ENCODE assay signal across 8 cellular contexts in genomic region chr11:61793084-61793828, GRCh38.
DNase-seq lines count a peak whose midpoint lies in the region; ATAC-seq and TF ChIP-seq lines count a peak whose summit lies in the region.

No MANE protein-coding gene starts in this region.

- ATAC-seq in central memory CD8-positive, alpha-beta T cell (replicated peaks; ENCODE audit: extremely low read depth, poor library complexity, severe bottlenecking), result peak; percentile 12

- H3K36me3 Mint-ChIP-seq in activated naive CD4-positive, alpha-beta T cell treated with anti-CD3 and anti-CD28 coated beads, Interleukin-2, amount 50 U/mL, for 24 hours, result peaks cover 5% of the 10 kb centered on the region
- peaks cover 12% of the 10 kb centered on the region for H3K36me3 Mint-ChIP-seq in central memory CD8-positive, alpha-beta T cell (ENCODE audit: insufficient read depth)

- H3K27ac Mint-ChIP-seq in activated naive CD4-positive, alpha-beta T cell treated with anti-CD3 and anti-CD28 coated beads, Interleukin-2, amount 50 U/mL, for 24 hours, result peak overlapping the region; percentile 99
- peak overlapping the region; percentile 96 for H3K27ac Mint-ChIP-seq in central memory CD8-positive, alpha-beta T cell (ENCODE audit: low read depth)

- H3K4me1 ChIP-seq in MM.1S (ENCODE audit: low read length), result no peaks in the 10 kb centered on the region; the same call in 1 of the 2 replicates
- H3K4me1 ChIP-seq in muscle layer of duodenum (ENCODE audit: control insufficient read depth in 1 of 2, insufficient read depth in 2 of 2, low read length in 2 of 2), result peaks cover 4 to 26% of the 10 kb centered on the region in 2 donors

- TF ChIP-seq CTCF in MM.1S (IDR thresholded peaks at IDR 0.05; ENCODE audit: low read length), result no peak

- peak overlapping the region; percentile 46 for H2AFZ ChIP-seq in MM.1S (ENCODE audit: low read length)

- H3K27me3 ChIP-seq in MM.1S (replicated peaks; ENCODE audit: insufficient read depth, low read length) (no peaks in the 10 kb centered on the region), muscle layer of duodenum (ENCODE audit: low read depth, low read length) (no peaks in the 10 kb centered on the region)

- H3K36me3 ChIP-seq in MM.1S (replicated peaks; ENCODE audit: insufficient read depth, low read length), result peaks cover 7% of the 10 kb centered on the region; the same call in 1 of the 2 replicates
- peaks cover 20 to 33% of the 10 kb centered on the region in 2 donors for H3K36me3 ChIP-seq in muscle layer of duodenum (ENCODE audit: control insufficient read depth in 1 of 2, insufficient read depth in 2 of 2, low read length in 2 of 2)

- H3K27me3 Mint-ChIP-seq in activated naive CD4-positive, alpha-beta T cell treated with anti-CD3 and anti-CD28 coated beads, Interleukin-2, amount 50 U/mL, for 24 hours, result no peaks in the 10 kb centered on the region
- no peaks in the 10 kb centered on the region for H3K27me3 Mint-ChIP-seq in central memory CD8-positive, alpha-beta T cell

- H3F3A ChIP-seq in MM.1S (ENCODE audit: insufficient read depth, low read length), result peaks cover 8% of the 10 kb centered on the region; the same call in 1 of the 2 replicates

- H4K20me1 ChIP-seq in MM.1S (ENCODE audit: insufficient read depth, low read length), result peaks cover 26% of the 10 kb centered on the region

- H3K4me3 Mint-ChIP-seq in activated naive CD4-positive, alpha-beta T cell treated with anti-CD3 and anti-CD28 coated beads, Interleukin-2, amount 50 U/mL, for 24 hours, result peak overlapping the region; percentile 93
- peak overlapping the region; percentile 89 for H3K4me3 Mint-ChIP-seq in central memory CD8-positive, alpha-beta T cell

- no peak for DNase-seq in activated naive CD4-positive, alpha-beta T cell treated with Interleukin-2 at 50 U/mL for 16 hours
- DNase-seq in MM.1S (peak; percentile 30), GM03348 (ENCODE audit: low spot score) (no peak), COR-L47 (lab: John Stamatoyannopoulos, UW) (no peak), HuH-7 (ENCODE audit: low spot score) (no peak)
- no peak for DNase-seq in central memory CD8-positive, alpha-beta T cell (ENCODE audit: low spot score in 2 of 2)

- H3K4me1 Mint-ChIP-seq in activated naive CD4-positive, alpha-beta T cell treated with anti-CD3 and anti-CD28 coated beads, Interleukin-2, amount 50 U/mL, for 24 hours, result peaks cover 32% of the 10 kb centered on the region
- peaks cover 35% of the 10 kb centered on the region for H3K4me1 Mint-ChIP-seq in central memory CD8-positive, alpha-beta T cell

- H3K9me2 ChIP-seq in MM.1S (replicated peaks; ENCODE audit: insufficient read depth, low read length), result no peaks in the 10 kb centered on the region

- peak overlapping the region; percentile 74 for H3K4me2 ChIP-seq in MM.1S (ENCODE audit: low read depth, low read length)

- H3K79me2 ChIP-seq in MM.1S (ENCODE audit: low read length), result peaks cover 88% of the 10 kb centered on the region

- H3K9ac ChIP-seq in MM.1S (ENCODE audit: low read length), result peak overlapping the region; percentile 99

- H3K27ac ChIP-seq in MM.1S (ENCODE audit: low read length), result peak overlapping the region; percentile 85
- H3K27ac ChIP-seq in muscle layer of duodenum (ENCODE audit: low read length), result peak overlapping the region; percentile 93

- H3K4me3 ChIP-seq in MM.1S (ENCODE audit: low read length), result peak overlapping the region; percentile 96
- H3K4me3 ChIP-seq in muscle layer of duodenum (ENCODE audit: low read depth in 1 of 2, low read length in 2 of 2), result peak overlapping the region; percentile 82 to 86

- H3K9me3 ChIP-seq in MM.1S (replicated peaks; ENCODE audit: insufficient read depth, low read length) (no peaks in the 10 kb centered on the region), muscle layer of duodenum (ENCODE audit: control insufficient read depth in 1 of 2, low read length in 2 of 2) (no peaks in the 10 kb centered on the region)

- no peaks in the 10 kb centered on the region for H3K9me3 Mint-ChIP-seq in activated naive CD4-positive, alpha-beta T cell treated with anti-CD3 and anti-CD28 coated beads, Interleukin-2, amount 50 U/mL, for 24 hours
- no peaks in the 10 kb centered on the region for H3K9me3 Mint-ChIP-seq in central memory CD8-positive, alpha-beta T cell
